ENCODE assay signal across 21 cellular contexts in genomic region chr1:27018316-27018715, GRCh38. TPM values are rescaled to one million over a fixed set of nuclear protein-coding genes. Genes with fewer than 3 reads are reported as not detected.
"Had no signal": no experiment of that assay in that cellular context is flagged by ENCODE, and none has a peak within 500 bp of the region (broad histone marks: within the 10 kb centered on the region; RNA-seq: fewer than 3 reads in every experiment).

No MANE protein-coding gene starts in this region.

- H2AFZ ChIP-seq: neural progenitor cell had no signal

- H3K4me3 ChIP-seq: breast epithelium, gastroesophageal sphincter, heart right ventricle, neural progenitor cell, psoas muscle, suprapubic skin had no signal

- H3K27ac ChIP-seq: breast epithelium, gastroesophageal sphincter, heart right ventricle, neural progenitor cell, psoas muscle, suprapubic skin had no signal

- H3K36me3 ChIP-seq: breast epithelium, gastroesophageal sphincter, heart right ventricle, neural progenitor cell, suprapubic skin had no signal

- H3K27me3 ChIP-seq: breast epithelium, gastroesophageal sphincter, heart right ventricle, neural progenitor cell, suprapubic skin had no signal

- H3K4me1 ChIP-seq: breast epithelium, psoas muscle had no signal

- FAIRE-seq: islet of Langerhans had no signal

- H3K4me2 ChIP-seq: neural progenitor cell had no signal

- DNase-seq: activated CD4-positive, alpha-beta T cell treated with anti-CD3 and anti-CD28 coated beads, Interleukin-2, amount 50 U/mL, for 1 hour; activated naive CD4-positive, alpha-beta T cell treated with Interleukin-2 at 50 U/mL for 16 hours; anterior cingulate cortex; effector memory CD8-positive, alpha-beta T cell; erythroblast; heart right ventricle; mammary epithelial cell; naive B cell; trophoblast cell had no signal

- H3K9ac ChIP-seq: neural progenitor cell had no signal

- H3K9me3 ChIP-seq: breast epithelium, gastroesophageal sphincter, heart right ventricle, psoas muscle, suprapubic skin had no signal

- ATAC-seq: activated CD4-positive, CD25-positive, alpha-beta regulatory T cell treated with anti-CD3 and anti-CD28 coated beads, Interleukin-2, amount 50 U/mL, for 24 hours; effector memory CD8-positive, alpha-beta T cell; gastroesophageal sphincter; heart right ventricle; left lobe of liver; psoas muscle; sciatic nerve had no signal

RNA-seq across cellular contexts. Expression of gene TENT5B, which starts 5.7 kb away (rescaled TPM):
- total RNA-seq: activated CD8-positive, alpha-beta memory T cell treated with anti-CD3 and anti-CD28 coated beads for 36 hours had no signal

RNA-seq across cellular contexts. Expression of gene KDF1, which starts 58.0 kb away (rescaled TPM):
- total RNA-seq: cerebellum, osteocyte, psoas muscle, sciatic nerve had no signal
